Comparison of ENCODE assay signal across 1 cellular context in the genomic region with DNA sequence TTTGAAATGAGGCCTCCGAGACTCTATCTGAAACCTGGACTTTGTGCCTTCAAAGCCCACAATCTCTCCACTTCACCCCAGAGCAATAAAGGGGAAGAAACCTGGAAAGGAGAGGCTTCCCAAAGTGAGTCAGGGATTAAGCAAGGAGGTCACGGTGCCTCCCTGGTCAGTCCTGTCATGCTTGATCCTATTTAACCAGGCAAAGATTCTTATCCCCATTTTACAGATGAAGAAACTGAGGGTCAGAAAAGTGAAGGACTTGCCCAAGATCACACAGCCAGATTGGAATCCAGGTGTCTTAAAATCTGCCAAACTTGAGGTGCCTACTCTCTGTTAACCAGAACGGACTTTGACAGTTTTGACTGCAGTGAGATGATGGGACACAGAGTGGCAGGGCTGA.
TF ChIP-seq lines count a peak whose summit lies in the region.

No MANE protein-coding gene starts in this region.

TF ChIP-seq in K562, 482 proteins besides CTCF, POLR2A, EP300 and RAD21:
- TF ChIP-seq ADNP (tag; IDR thresholded peaks at IDR 0.05) (peak; percentile 62; the same call in 1 of the 2 replicates), KDM1A (IDR thresholded peaks at IDR 0.05) (peak in 1 of 2 experiments; percentile 26; a peak in 1 of 4 replicates), SMAD4 (CRISPR knock-in tag; conservative IDR thresholded peaks at IDR 0.05) (no peak), BCOR (IDR thresholded peaks at IDR 0.05) (0 out of 2 replicates have a peak, but pooled peaks have one; percentile 60), RBM25 (IDR thresholded peaks at IDR 0.05; ENCODE audit: low read depth, low read length, severe bottlenecking) (peak; percentile 90)
- TF ChIP-seq, protein P1, sequence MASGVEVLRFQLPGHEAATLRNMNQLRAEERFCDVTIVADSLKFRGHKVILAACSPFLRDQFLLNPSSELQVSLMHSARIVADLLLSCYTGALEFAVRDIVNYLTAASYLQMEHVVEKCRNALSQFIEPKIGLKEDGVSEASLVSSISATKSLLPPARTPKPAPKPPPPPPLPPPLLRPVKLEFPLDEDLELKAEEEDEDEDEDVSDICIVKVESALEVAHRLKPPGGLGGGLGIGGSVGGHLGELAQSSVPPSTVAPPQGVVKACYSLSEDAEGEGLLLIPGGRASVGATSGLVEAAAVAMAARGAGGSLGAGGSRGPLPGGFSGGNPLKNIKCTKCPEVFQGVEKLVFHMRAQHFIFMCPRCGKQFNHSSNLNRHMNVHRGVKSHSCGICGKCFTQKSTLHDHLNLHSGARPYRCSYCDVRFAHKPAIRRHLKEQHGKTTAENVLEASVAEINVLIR (CRISPR knock-in tag; IDR thresholded peaks at IDR 0.05), result no peak
TF ChIP-seq in K562: peak in this region for 4.
